Comparison of ENCODE assay signal across 15 cellular contexts in the genomic region with DNA sequence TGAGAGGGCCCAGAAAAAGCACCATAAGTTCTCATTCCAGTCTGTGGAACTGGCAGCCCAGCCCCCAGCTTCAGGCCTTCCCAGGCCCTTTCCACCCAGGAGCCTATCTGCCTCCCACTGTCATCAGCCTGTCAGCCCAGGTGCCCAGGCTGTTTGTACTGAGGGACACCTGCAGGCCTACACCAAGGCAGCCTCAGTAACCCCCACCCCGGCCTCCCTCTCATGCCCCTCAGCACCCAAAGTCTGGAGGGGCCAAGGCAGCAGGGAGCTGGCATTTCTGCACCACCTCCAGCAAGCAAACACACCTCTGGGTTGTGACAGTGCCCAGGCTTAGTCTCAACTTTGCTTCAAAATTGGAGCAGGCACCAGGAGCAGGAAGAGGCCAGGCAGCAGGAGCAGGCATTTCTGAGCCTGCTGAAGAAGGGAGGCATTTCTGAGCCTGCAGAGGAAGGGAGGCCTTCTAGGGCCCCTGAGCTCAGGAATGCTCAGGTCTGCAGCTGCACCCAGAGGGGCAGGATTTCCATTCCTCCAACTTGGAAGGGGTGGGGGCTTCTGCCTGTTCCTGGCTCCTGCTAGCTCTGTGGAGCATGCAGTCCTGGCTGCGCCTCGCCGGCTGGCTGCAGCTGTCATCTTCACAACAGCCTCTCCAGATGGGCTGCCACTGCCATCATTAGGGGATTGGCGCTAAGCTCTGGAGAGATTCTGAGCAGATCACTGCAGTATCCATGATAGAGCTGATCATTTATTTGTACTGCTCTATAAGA.
"Had no signal": no experiment of that assay in that cellular context is flagged by ENCODE, and none has a peak within 500 bp of the region (broad histone marks: within the 10 kb centered on the region; RNA-seq: fewer than 3 reads in every experiment).

No MANE protein-coding gene starts in this region.

- H3K4me1 ChIP-seq: adrenal gland, gastroesophageal sphincter, left ventricle myocardium inferior had no signal

- H3K27me3 ChIP-seq: adrenal gland, cardiac muscle cell, dorsolateral prefrontal cortex, gastroesophageal sphincter had no signal

- ATAC-seq: gastroesophageal sphincter, natural killer cell, sciatic nerve had no signal

- H3K36me3 ChIP-seq: adrenal gland, cardiac muscle cell, gastroesophageal sphincter, left ventricle myocardium inferior, thoracic aorta had no signal

- DNase-seq: activated CD4-positive, alpha-beta T cell treated with anti-CD3 and anti-CD28 coated beads, Interleukin-2, amount 50 U/mL, for 48 hours; activated CD4-positive, CD25-positive, alpha-beta regulatory T cell treated with anti-CD3 and anti-CD28 coated beads, Interleukin-2, amount 50 U/mL, for 72 hours; activated effector memory CD4-positive, alpha-beta T cell treated with Interleukin-2 at 50 U/mL for 16 hours; activated naive CD4-positive, alpha-beta T cell treated with anti-CD3 and anti-CD28 coated beads, Interleukin-2, amount 50 U/mL, for 16 hours; adrenal gland; dorsolateral prefrontal cortex; islet precursor cell; left ventricle myocardium inferior; natural killer cell; stimulated activated CD4-positive, alpha-beta T cell treated with anti-CD3 and anti-CD28 coated beads, Interleukin-12 subunit alpha, Interleukin-12 subunit beta, amount 100 ng/mL, for 4 hours; stimulated activated CD4-positive, alpha-beta T cell treated with anti-CD3 and anti-CD28 coated beads, Interleukin-2, amount 100 ng/mL, for 24 hours had no signal

- H3K9me3 ChIP-seq: adrenal gland, thoracic aorta had no signal

- H3K4me3 ChIP-seq: adrenal gland, cardiac muscle cell, dorsolateral prefrontal cortex, gastroesophageal sphincter, left ventricle myocardium inferior, thoracic aorta had no signal

- H3K27ac ChIP-seq: adrenal gland, cardiac muscle cell, dorsolateral prefrontal cortex, gastroesophageal sphincter, left ventricle myocardium inferior, thoracic aorta had no signal
